In the genomic region with DNA sequence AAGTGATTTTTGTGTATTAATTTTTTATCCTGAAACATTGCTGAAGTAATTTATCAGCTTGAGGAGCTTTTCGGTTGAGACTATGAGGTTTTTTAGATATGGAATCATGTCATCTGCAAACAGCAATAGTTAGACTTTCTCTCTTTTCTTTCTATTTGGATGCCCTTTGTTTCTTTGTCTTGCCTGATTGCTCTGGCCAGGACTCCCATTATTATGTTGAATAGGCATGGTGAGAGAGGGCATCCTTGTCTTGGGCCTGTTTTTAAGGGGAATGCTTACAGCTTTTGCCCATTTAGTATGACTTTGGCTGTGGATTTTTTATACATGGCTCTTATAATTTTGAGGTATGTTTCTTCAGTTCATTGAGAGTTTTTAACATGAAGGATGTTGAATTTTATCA, we compare ENCODE assay signal across 29 cellular contexts.
"Had no signal": no experiment of that assay in that cellular context is flagged by ENCODE, and none has a peak within 500 bp of the region (broad histone marks: within the 10 kb centered on the region; RNA-seq: fewer than 3 reads in every experiment).

No MANE protein-coding gene starts in this region.

- H3K27ac ChIP-seq: stomach, suprapubic skin, testis, thoracic aorta, thyroid gland, tibial artery, tibial nerve, transverse colon, upper lobe of left lung, upper lobe of right lung, uterus, vagina had no signal

- FAIRE-seq: urothelium cell line had no signal

- H3K36me3 ChIP-seq: stomach, suprapubic skin, thoracic aorta, thyroid gland, tibial artery, tibial nerve, transverse colon, upper lobe of left lung, upper lobe of right lung, uterus, vagina had no signal

- DNase-seq: stimulated activated CD4-positive, alpha-beta T cell treated with anti-CD3 and anti-CD28 coated beads, Interleukin-2, amount 100 ng/mL, for 48 hours; stimulated activated CD4-positive, alpha-beta T cell treated with anti-CD3 and anti-CD28 coated beads, Interleukin-4, amount 100 ng/mL, for 1 hour; stimulated activated CD4-positive, alpha-beta T cell treated with anti-CD3 and anti-CD28 coated beads, Interleukin-4, amount 100 ng/mL, for 24 hours; stimulated activated CD4-positive, alpha-beta T cell treated with anti-CD3 and anti-CD28 coated beads, Interleukin-4, amount 100 ng/mL, for 4 hours; stimulated activated CD8-positive, alpha-beta memory T cell treated with anti-CD3 and anti-CD28 coated beads, Interleukin-4, amount 100 ng/mL, for 48 hours; stimulated activated naive B cell treated with anti-CD40 and anti-IgM and Interleukin-4, amounts not matched to agents 10 μg/mL and 1 μg/mL and 100 μg/mL, for 72 hours; stimulated activated naive CD4-positive, alpha-beta T cell; stimulated activated naive CD4-positive, alpha-beta T cell treated with Interleukin-2 at 50 U/mL for 16 hours; stimulated activated naive CD8-positive, alpha-beta T cell treated with anti-CD3 and anti-CD28 coated beads, Interleukin-15, amount 100 ng/mL, for 72 hours; stimulated activated naive CD8-positive, alpha-beta T cell treated with anti-CD3 and anti-CD28 coated beads, Interleukin-15, Interleukin-2, amounts not matched to agents 100 U/mL and 50 U/mL, for 24 hours; stomach; substantia nigra; testis; thyroid gland; tibial artery; transverse colon; trophoblast cell; upper lobe of left lung; upper lobe of right lung; uterus had no signal

- H3K27me3 Mint-ChIP-seq: stimulated activated memory B cell treated with anti-CD40 and anti-IgM and Interleukin-4, amounts not matched to agents 10 μg/mL and 1 μg/mL and 100 μg/mL, for 72 hours; stimulated activated naive B cell treated with anti-CD40 and anti-IgM and Interleukin-4, amounts not matched to agents 10 μg/mL and 1 μg/mL and 100 μg/mL, for 72 hours; stimulated activated naive CD8-positive, alpha-beta T cell treated with anti-CD3 and anti-CD28 coated beads, Interleukin-15, amount 100 ng/mL, for 72 hours; stimulated activated naive CD8-positive, alpha-beta T cell treated with anti-CD3 and anti-CD28 coated beads, Interleukin-15, Interleukin-2, amounts not matched to agents 100 ng/mL and 50 ng/mL, for 24 hours had no signal

- ATAC-seq: stimulated activated effector memory CD8-positive, alpha-beta T cell treated with anti-CD3 and anti-CD28 coated beads, Interleukin-12 subunit alpha, Interleukin-12 subunit beta, amount 100 ng/mL, for 72 hours; stimulated activated memory B cell treated with anti-CD40 and anti-IgM and Interleukin-4, amounts not matched to agents 10 μg/mL and 1 μg/mL and 100 μg/mL, for 72 hours; stimulated activated naive B cell treated with anti-CD40 and anti-IgM and Interleukin-4, amounts not matched to agents 10 μg/mL and 1 μg/mL and 100 μg/mL, for 72 hours; stimulated activated naive CD8-positive, alpha-beta T cell treated with anti-CD3 and anti-CD28 coated beads, Interleukin-15, amount 100 ng/mL, for 72 hours; stimulated activated naive CD8-positive, alpha-beta T cell treated with anti-CD3 and anti-CD28 coated beads, Interleukin-15, Interleukin-2, amounts not matched to agents 100 U/mL and 50 U/mL, for 24 hours; upper lobe of right lung had no signal

- H3K4me3 Mint-ChIP-seq: stimulated activated effector memory CD8-positive, alpha-beta T cell treated with anti-CD3 and anti-CD28 coated beads, Interleukin-12 subunit alpha, Interleukin-12 subunit beta, amount 100 ng/mL, for 72 hours; stimulated activated memory B cell treated with anti-CD40 and anti-IgM and Interleukin-4, amounts not matched to agents 10 μg/mL and 1 μg/mL and 100 μg/mL, for 72 hours; stimulated activated naive B cell treated with anti-CD40 and anti-IgM and Interleukin-4, amounts not matched to agents 10 μg/mL and 1 μg/mL and 100 μg/mL, for 72 hours; stimulated activated naive CD8-positive, alpha-beta T cell treated with anti-CD3 and anti-CD28 coated beads, Interleukin-15, amount 100 ng/mL, for 72 hours; stimulated activated naive CD8-positive, alpha-beta T cell treated with anti-CD3 and anti-CD28 coated beads, Interleukin-15, Interleukin-2, amounts not matched to agents 100 ng/mL and 50 ng/mL, for 24 hours; type B pancreatic cell had no signal

- H3K9me3 ChIP-seq: testis, thoracic aorta, thyroid gland, tibial artery, transverse colon, upper lobe of left lung, upper lobe of right lung, uterus, vagina had no signal

- H3K4me1 Mint-ChIP-seq: stimulated activated effector memory CD8-positive, alpha-beta T cell treated with anti-CD3 and anti-CD28 coated beads, Interleukin-12 subunit alpha, Interleukin-12 subunit beta, amount 100 ng/mL, for 72 hours; stimulated activated memory B cell treated with anti-CD40 and anti-IgM and Interleukin-4, amounts not matched to agents 10 μg/mL and 1 μg/mL and 100 μg/mL, for 72 hours; stimulated activated naive B cell treated with anti-CD40 and anti-IgM and Interleukin-4, amounts not matched to agents 10 μg/mL and 1 μg/mL and 100 μg/mL, for 72 hours; stimulated activated naive CD8-positive, alpha-beta T cell treated with anti-CD3 and anti-CD28 coated beads, Interleukin-15, amount 100 ng/mL, for 72 hours had no signal

- H3K27me3 ChIP-seq: stomach, suprapubic skin, testis, thyroid gland, tibial artery, tibial nerve, transverse colon, upper lobe of left lung, upper lobe of right lung, uterus, vagina had no signal

- H3K36me3 Mint-ChIP-seq: stimulated activated effector memory CD8-positive, alpha-beta T cell treated with anti-CD3 and anti-CD28 coated beads, Interleukin-12 subunit alpha, Interleukin-12 subunit beta, amount 100 ng/mL, for 72 hours; stimulated activated memory B cell treated with anti-CD40 and anti-IgM and Interleukin-4, amounts not matched to agents 10 μg/mL and 1 μg/mL and 100 μg/mL, for 72 hours; stimulated activated naive B cell treated with anti-CD40 and anti-IgM and Interleukin-4, amounts not matched to agents 10 μg/mL and 1 μg/mL and 100 μg/mL, for 72 hours; type B pancreatic cell had no signal

- H3K4me1 ChIP-seq: stomach, suprapubic skin, testis, thyroid gland, tibial artery, tibial nerve, transverse colon, upper lobe of left lung, upper lobe of right lung, uterus, vagina had no signal

- H3K27ac Mint-ChIP-seq: stimulated activated effector memory CD8-positive, alpha-beta T cell treated with anti-CD3 and anti-CD28 coated beads, Interleukin-12 subunit alpha, Interleukin-12 subunit beta, amount 100 ng/mL, for 72 hours; stimulated activated memory B cell treated with anti-CD40 and anti-IgM and Interleukin-4, amounts not matched to agents 10 μg/mL and 1 μg/mL and 100 μg/mL, for 72 hours; stimulated activated naive B cell treated with anti-CD40 and anti-IgM and Interleukin-4, amounts not matched to agents 10 μg/mL and 1 μg/mL and 100 μg/mL, for 72 hours; stimulated activated naive CD8-positive, alpha-beta T cell treated with anti-CD3 and anti-CD28 coated beads, Interleukin-15, amount 100 ng/mL, for 72 hours; stimulated activated naive CD8-positive, alpha-beta T cell treated with anti-CD3 and anti-CD28 coated beads, Interleukin-15, Interleukin-2, amounts not matched to agents 100 ng/mL and 50 ng/mL, for 24 hours; type B pancreatic cell had no signal

- H3K9me3 Mint-ChIP-seq: type B pancreatic cell had no signal

- H3K4me3 ChIP-seq: stomach, suprapubic skin, testis, thoracic aorta, thyroid gland, tibial artery, tibial nerve, transverse colon, upper lobe of left lung, upper lobe of right lung, uterus, vagina had no signal
